In genomic region chr14:102575479-102576428, GRCh38 we compare ENCODE assay signal across 16 cellular contexts. TPM values are rescaled to one million over a fixed set of nuclear protein-coding genes. Genes with fewer than 3 reads are reported as not detected.
DNase-seq lines count a peak whose midpoint lies in the region; ATAC-seq and TF ChIP-seq lines count a peak whose summit lies in the region.
"Had no signal": no experiment of that assay in that cellular context is flagged by ENCODE, and none has a peak within 500 bp of the region (broad histone marks: within the 10 kb centered on the region; RNA-seq: fewer than 3 reads in every experiment).

No MANE protein-coding gene starts in this region.

- BruUV-seq in A673 (replicated peaks; lab: Mats Ljungman, UMichigan): no TSS peak

- H3K9me3 Mint-ChIP-seq in endothelial cell (ENCODE audit: unreplicated experiment) (no peaks in the 10 kb centered on the region), nephron progenitor cell (no peaks in the 10 kb centered on the region)
- H3K9me3 Mint-ChIP-seq: CD8-positive, alpha-beta T cell had no signal

- CTCF ChIA-PET in A673 (lab: Charles Lee): interaction anchor here (0.6 kb wide), 1 partner anchor 521 kb away, joined by 4 read pairs; no protein-coding TSS in a partner anchor

- TF ChIP-seq CTCF in A673 (conservative IDR thresholded peaks at IDR 0.05; ENCODE audit: low read depth, low read length) (no peak), endothelial cell (IDR thresholded peaks at IDR 0.05; ENCODE audit: unreplicated experiment) (no peak), nephron progenitor cell (IDR thresholded peaks at IDR 0.05) (no peak)

- H3K9me3 ChIP-seq in A673 (ENCODE audit: low read depth, low read length, poor library complexity, severe bottlenecking): no peaks in the 10 kb centered on the region
- H3K9me3 ChIP-seq in SJCRH30 (replicated peaks): no peaks in the 10 kb centered on the region
- H3K9me3 ChIP-seq: BLaER1 treated with 17β-estradiol and CSF1 and Interleukin-3, amounts not matched to agents 10 nM and 100 nM had no signal

- H3K4me3 Mint-ChIP-seq in endothelial cell (ENCODE audit: unreplicated experiment) (peak overlapping the region; percentile 23), nephron progenitor cell (no peak overlapping the region)
- H3K4me3 Mint-ChIP-seq: CD8-positive, alpha-beta T cell had no signal

- H3K27ac ChIP-seq in A673 (ENCODE audit: low read depth, low read length, poor library complexity, severe bottlenecking) (no peak overlapping the region), SJCRH30 (no peak overlapping the region)
- H3K27ac ChIP-seq: GM23248 had no signal

- H3K36me3 Mint-ChIP-seq in endothelial cell (ENCODE audit: low read depth, unreplicated experiment) (no peaks in the 10 kb centered on the region), nephron progenitor cell (ENCODE audit: low read depth) (no peaks in the 10 kb centered on the region)
- H3K36me3 Mint-ChIP-seq: CD8-positive, alpha-beta T cell had no signal

- H3K4me1 ChIP-seq in A673 (ENCODE audit: insufficient read depth, low read length, poor library complexity, severe bottlenecking) (peaks cover 11% of the 10 kb centered on the region), SJCRH30 (peaks cover 41% of the 10 kb centered on the region)

- POLR2A ChIA-PET in A673 (lab: Charles Lee; ENCODE audit: low non-redundant PET): no interaction called here

- H3K27me3 Mint-ChIP-seq in endothelial cell (ENCODE audit: unreplicated experiment) (peaks cover 5% of the 10 kb centered on the region), nephron progenitor cell (ENCODE audit: low read depth, poor library complexity) (peaks cover 7% of the 10 kb centered on the region)

- H3K27me3 ChIP-seq in A673 (replicated peaks; ENCODE audit: insufficient read depth, low read depth, low read length, poor library complexity) (no peaks in the 10 kb centered on the region), SJCRH30 (no peaks in the 10 kb centered on the region)
- H3K27me3 ChIP-seq: BLaER1 treated with 17β-estradiol and CSF1 and Interleukin-3, amounts not matched to agents 10 nM and 100 nM had no signal

- H3K4me1 Mint-ChIP-seq in endothelial cell (ENCODE audit: unreplicated experiment) (peaks cover 17% of the 10 kb centered on the region), nephron progenitor cell (peaks cover 58% of the 10 kb centered on the region)

- H3K4me3 ChIP-seq in A673 (ENCODE audit: low read depth, low read length, poor library complexity, severe bottlenecking) (no peak overlapping the region), SJCRH30 (no peak overlapping the region)
- H3K4me3 ChIP-seq: BLaER1 treated with 17β-estradiol and CSF1 and Interleukin-3, amounts not matched to agents 10 nM and 100 nM; GM23248 had no signal

- no peaks in the 10 kb centered on the region for H3K36me3 ChIP-seq in A673 (ENCODE audit: insufficient read depth, low read length, poor library complexity, severe bottlenecking)
- no peaks in the 10 kb centered on the region for H3K36me3 ChIP-seq in SJCRH30
- H3K36me3 ChIP-seq: BLaER1 treated with 17β-estradiol and CSF1 and Interleukin-3, amounts not matched to agents 10 nM and 100 nM had no signal

- ATAC-seq in left cardiac atrium (no peak), GM18870 (IDR thresholded peaks at IDR 0.05; ENCODE audit: unreplicated experiment) (no peak), GM19455 (IDR thresholded peaks at IDR 0.05; ENCODE audit: unreplicated experiment) (no peak), GM21737 (IDR thresholded peaks at IDR 0.05; ENCODE audit: unreplicated experiment) (no peak)
- ATAC-seq: CD8-positive, alpha-beta T cell had no signal

- intact Hi-C loops in A673 (cut with micrococcal nuclease; ENCODE audit: unreplicated experiment): no loop called here
- intact Hi-C loops in left cardiac atrium (cut with DNase I): no loop called here

- peak; percentile 79 for DNase-seq in A673 (ENCODE audit: low spot score)
- peak; percentile 75 to 87 for DNase-seq in SJCRH30
- DNase-seq in endothelial cell (ENCODE audit: low spot score): no peak
- no peak for DNase-seq in nephron progenitor cell
- no peak for DNase-seq in left cardiac atrium
- DNase-seq: CD8-positive, alpha-beta T cell; DMS53; GM23248; KG1; NCI-H1105 treated with DMSO at 0.1 percent for 48 hours; NCI-H1694; NCI-H748 treated with DMSO at 0.1 percent for 48 hours had no signal

- H3K27ac Mint-ChIP-seq in endothelial cell (ENCODE audit: unreplicated experiment) (no peak overlapping the region), nephron progenitor cell (peak overlapping the region; percentile 52)
- H3K27ac Mint-ChIP-seq: CD8-positive, alpha-beta T cell had no signal

RNA-seq across cellular contexts. Expression of gene RCOR1, which starts 16.7 kb away (rescaled TPM):
- total RNA-seq in A673 (2021) (97.8 and 102 TPM in 2 replicates), endothelial cell (ENCODE audit: unreplicated experiment) (51.6 TPM), left cardiac atrium (10 to 100 TPM; 11.3 to 14.9 TPM)
- 16.7 and 18.2 TPM in 2 replicates for total RNA-seq in SJCRH30 (2014; rRNA removed; shearing (Covaris generic))

Comparison
In these comparisons a context has a peak if more than half of its experiments do, and no peak if none do; other contexts are left out.
1. DNase-seq: peak in A673 (single experiment) and SJCRH30 (2 of 2); none in endothelial cell (single experiment), nephron progenitor cell (single experiment) and left cardiac atrium (single experiment).